Comparison of ENCODE assay signal across 11 cellular contexts in genomic region chr3:53084310-53085001, GRCh38. TPM values are rescaled to one million over a fixed set of nuclear protein-coding genes. Genes with fewer than 3 reads are reported as not detected.
DNase-seq lines count a peak whose midpoint lies in the region; ATAC-seq and TF ChIP-seq lines count a peak whose summit lies in the region.
"Had no signal": no experiment of that assay in that cellular context is flagged by ENCODE, and none has a peak within 500 bp of the region (broad histone marks: within the 10 kb centered on the region; RNA-seq: fewer than 3 reads in every experiment).

No MANE protein-coding gene starts in this region.

- peaks cover 3% of the 10 kb centered on the region for H3K27me3 Mint-ChIP-seq in glutamatergic neuron (ENCODE audit: unreplicated experiment)
- H3K27me3 Mint-ChIP-seq: CD8-positive, alpha-beta memory T cell had no signal

- no peak overlapping the region for H2AFZ ChIP-seq in IMR-90 (replicated peaks; ENCODE audit: low read length, poor library complexity)

- no peak overlapping the region for H2AK5ac ChIP-seq in IMR-90 (ENCODE audit: low read depth, low read length)

- H4K5ac ChIP-seq in IMR-90 (ENCODE audit: low read depth, low read length), result no peak overlapping the region

- CTCF ChIA-PET in IMR-90 (lab: Yijun Ruan, JAX), result no interaction called here

- no peak overlapping the region for H3K18ac ChIP-seq in IMR-90 (ENCODE audit: low read depth, low read length)

- peak; percentile 31 for DNase-seq in AG10803 (ENCODE audit: low read depth)
- DNase-seq in IMR-90, result no peak
- peak; percentile 56 for DNase-seq in cerebellum (ENCODE audit: low spot score)
- no peak for DNase-seq in left lung
- DNase-seq in glutamatergic neuron, result no peak
- DNase-seq in T-helper 2 cell, result no peak
- DNase-seq: CD8-positive, alpha-beta memory T cell; NCI-H748 treated with DMSO at 0.1 percent for 48 hours had no signal

- intact Hi-C loops in IMR-90 (cut with micrococcal nuclease) (no loop called here), left lung (cut with DNase I) (no loop called here)

- H4K8ac ChIP-seq in IMR-90 (ENCODE audit: low read depth in 2 of 2, low read length in 2 of 2), result no peak overlapping the region

- H3K4me3 Mint-ChIP-seq in glutamatergic neuron (ENCODE audit: unreplicated experiment), result no peak overlapping the region
- H3K4me3 Mint-ChIP-seq: CD8-positive, alpha-beta memory T cell had no signal

- H3K4me1 Mint-ChIP-seq in glutamatergic neuron (ENCODE audit: low read depth, unreplicated experiment), result peaks cover 8% of the 10 kb centered on the region
- H3K4me1 Mint-ChIP-seq: CD8-positive, alpha-beta memory T cell had no signal

- no peak overlapping the region for H3K56ac ChIP-seq in IMR-90 (ENCODE audit: extremely low read depth, insufficient read depth, low read length)

- TF ChIP-seq RAD21 in IMR-90 (IDR thresholded peaks at IDR 0.05; ENCODE audit: low read length), result no peak
- no peak for TF ChIP-seq RAD21 in liver (IDR thresholded peaks at IDR 0.05)

- in situ Hi-C loops in IMR-90 (cut with MboI; ENCODE audit: low sequenced_read_pairs), result no loop called here

- ATAC-seq in IMR-90 (ENCODE audit: low read depth) (no peak), GM21360 (IDR thresholded peaks at IDR 0.05; ENCODE audit: unreplicated experiment) (no peak), left lung (no peak)

- H2BK120ac ChIP-seq in IMR-90 (ENCODE audit: low read depth, low read length), result no peak overlapping the region

- TF ChIP-seq CTCF in AG10803 (conservative IDR thresholded peaks at IDR 0.05; ENCODE audit: low read length) (no peak), IMR-90 (conservative IDR thresholded peaks at IDR 0.05; ENCODE audit: low read depth, low read length) (no peak), liver (IDR thresholded peaks at IDR 0.05; ENCODE audit: low read depth, low read length, missing input control) (no peak), left lung (IDR thresholded peaks at IDR 0.05) (no peak), glutamatergic neuron (IDR thresholded peaks at IDR 0.05; ENCODE audit: partially characterized antibody, unreplicated experiment) (no peak)

- H2BK15ac ChIP-seq in IMR-90 (ENCODE audit: low read depth, low read length), result no peak overlapping the region

- POLR2A ChIA-PET in IMR-90 (lab: Charles Lee; ENCODE audit: unreplicated experiment), result no interaction called here

- H3K27ac ChIP-seq in IMR-90 (ENCODE audit: insufficient read depth, low read length), result no peak overlapping the region
- no peak overlapping the region for H3K27ac ChIP-seq in liver (ENCODE audit: low read depth in 1 of 2, low read length in 2 of 2)
- H3K27ac ChIP-seq in left lung, result no peak overlapping the region
- H3K27ac ChIP-seq: suprapubic skin had no signal

- H3K4me3 ChIP-seq in AG10803 (ENCODE audit: low read length) (no peak overlapping the region), IMR-90 (ENCODE audit: insufficient read depth, low read depth, low read length) (no peak overlapping the region), liver (ENCODE audit: low read depth in 1 of 3, low read length in 3 of 3) (no peak overlapping the region), left lung (no peak overlapping the region)
- H3K4me3 ChIP-seq: suprapubic skin had no signal

- H3K36me3 ChIP-seq in IMR-90 (ENCODE audit: control insufficient read depth, insufficient read depth, low read length), result no peaks in the 10 kb centered on the region; the same call in 1 of the 2 replicates
- H3K36me3 ChIP-seq in liver (ENCODE audit: control insufficient read depth in 4 of 4, insufficient read depth in 3 of 4, low read depth in 1 of 4, low read length in 3 of 4), result peaks cover 0 to 5% (median 0%) of the 10 kb centered on the region in 4 donors
- H3K36me3 ChIP-seq in left lung, result peaks cover 0 to 29% of the 10 kb centered on the region in 2 donors

- H2BK5ac ChIP-seq in IMR-90 (ENCODE audit: low read depth, low read length, poor library complexity, severe bottlenecking), result no peak overlapping the region

- H3K36me3 Mint-ChIP-seq in glutamatergic neuron (ENCODE audit: unreplicated experiment), result no peaks in the 10 kb centered on the region

- no peak overlapping the region for H3K14ac ChIP-seq in IMR-90 (replicated peaks; ENCODE audit: low read depth, low read length)

- TF ChIP-seq POLR2A in IMR-90 (IDR thresholded peaks at IDR 0.05; ENCODE audit: low read depth, low read length), result no peak

- dilution Hi-C loops in IMR-90 (cut with HindIII; ENCODE audit: low sequenced_read_pairs, unreplicated experiment), result no loop called here

- H3K9me3 ChIP-seq in IMR-90 (ENCODE audit: control insufficient read depth, insufficient read depth, low read length), result no peaks in the 10 kb centered on the region
- H3K9me3 ChIP-seq in liver (ENCODE audit: control insufficient read depth in 4 of 4, low read length in 3 of 4), result no peaks in the 10 kb centered on the region
- H3K9me3 ChIP-seq in left lung, result no peaks in the 10 kb centered on the region
- H3K9me3 ChIP-seq: suprapubic skin had no signal

- peaks cover 3% of the 10 kb centered on the region; the same call in 1 of the 2 replicates for H3K9me1 ChIP-seq in IMR-90 (ENCODE audit: insufficient read depth, low read length)

- no peak overlapping the region for H3K4me2 ChIP-seq in IMR-90 (ENCODE audit: low read depth, low read length)

- WGBS in IMR-90 (ENCODE audit: extremely low coverage in 2 of 2, insufficient read length in 1 of 2), 2 experiments, result 90% methylated on average over 4 of the region's 12 CpGs; no CpG with 5 or more reads in 1 of the 2 experiments
- 79% methylated on average over 12 of the region's 12 CpGs for WGBS in liver

- H4K91ac ChIP-seq in IMR-90 (ENCODE audit: insufficient read depth, low read depth, low read length), result no peak overlapping the region

- H2AK9ac ChIP-seq in IMR-90 (replicated peaks; ENCODE audit: low read depth, low read length, poor library complexity), result peak overlapping the region; percentile 48

- H3K4me1 ChIP-seq in IMR-90 (ENCODE audit: control insufficient read depth, insufficient read depth, low read length) (peaks cover 12% of the 10 kb centered on the region; the same call in 1 of the 2 replicates), liver (ENCODE audit: control insufficient read depth in 4 of 4, insufficient read depth in 4 of 4, low read length in 3 of 4) (peaks cover 2 to 10% (median 8%) of the 10 kb centered on the region in 4 donors), left lung (no peaks in the 10 kb centered on the region)

- no peak overlapping the region for H2BK20ac ChIP-seq in IMR-90 (ENCODE audit: low read depth, low read length)

- H3K4ac ChIP-seq in IMR-90 (ENCODE audit: low read depth, low read length), result no peak overlapping the region

- H3K79me1 ChIP-seq in IMR-90 (ENCODE audit: low read depth in 1 of 2, low read length in 2 of 2), result no peaks in the 10 kb centered on the region

- no TSS peak for BruUV-seq in IMR-90 (replicated peaks; lab: Mats Ljungman, UMichigan)

- H3K27me3 ChIP-seq in IMR-90 (ENCODE audit: control insufficient read depth, insufficient read depth, low read length) (no peaks in the 10 kb centered on the region), liver (ENCODE audit: control insufficient read depth in 4 of 4, insufficient read depth in 4 of 4, low read length in 3 of 4) (no peaks in the 10 kb centered on the region), left lung (no peaks in the 10 kb centered on the region)
- H3K27me3 ChIP-seq: suprapubic skin had no signal

- H4K20me1 ChIP-seq in IMR-90 (ENCODE audit: insufficient read depth, low read length), result no peaks in the 10 kb centered on the region; the same call in 1 of the 2 replicates

- no peak overlapping the region for H3K9ac ChIP-seq in IMR-90 (ENCODE audit: low read depth, low read length)
- no peak overlapping the region for H3K9ac ChIP-seq in liver (ENCODE audit: low read depth in 1 of 2, low read length in 2 of 2)

- H3K23ac ChIP-seq in IMR-90 (ENCODE audit: low read depth, low read length), result no peak overlapping the region

- no peak overlapping the region for H3K27ac Mint-ChIP-seq in glutamatergic neuron (ENCODE audit: unreplicated experiment)

- H3K9me3 Mint-ChIP-seq in glutamatergic neuron (ENCODE audit: unreplicated experiment), result no peaks in the 10 kb centered on the region
- H3K9me3 Mint-ChIP-seq: CD8-positive, alpha-beta memory T cell had no signal

TF ChIP-seq in IMR-90, 13 proteins besides CTCF, POLR2A, EP300 and RAD21 (continues in another document):
- TF ChIP-seq ELK1 (IDR thresholded peaks at IDR 0.05; ENCODE audit: borderline replicate concordance, low read depth, low read length), result no peak

TF ChIP-seq in liver, 16 proteins besides CTCF, POLR2A, EP300 and RAD21:
- TF ChIP-seq FOXA1 (IDR thresholded peaks at IDR 0.05) (peak; percentile 85), HNF4A (conservative IDR thresholded peaks at IDR 0.05) (peak; percentile 17 to 44), ATF3 (IDR thresholded peaks at IDR 0.05) (no peak), TAF1 (conservative IDR thresholded peaks at IDR 0.05) (no peak), RXRA (IDR thresholded peaks at IDR 0.05) (peak; percentile 69 to 77), FOXA2 (IDR thresholded peaks at IDR 0.05) (peak; percentile 94), SP1 (IDR thresholded peaks at IDR 0.05) (peak; percentile 32)

RNA-seq across cellular contexts. Expression of gene SFMBT1, which starts 38.6 kb away (rescaled TPM):
- 1.8 and 3.6 TPM in 2 replicates for total RNA-seq in IMR-90 (2012; rRNA removed)
- 0.92 and 1.0 TPM in 2 replicates for polyA plus RNA-seq in IMR-90 (2012; rRNA removed)
- polyA plus RNA-seq in IMR-90 (2012; cell fraction: cytosol; rRNA removed), result 0.42 and 0.74 TPM in 2 replicates
- 0.25 and 1.2 TPM in 2 replicates for polyA plus RNA-seq in IMR-90 (2012; cell fraction: nucleus; rRNA removed; ENCODE audit: low replicate concordance)
- total RNA-seq in cerebellum, result 26.3 TPM
- 10 to 100 TPM; 16.1 to 17.8 TPM for total RNA-seq in liver
- polyA plus RNA-seq in liver, result 1 to 10 TPM; 4.4 to 4.7 TPM
- 10 to 100 TPM in 1 of 2 donors, 1 to 10 TPM in 1; 9.7 to 12.9 TPM for total RNA-seq in left lung
- 6.5 TPM for total RNA-seq in glutamatergic neuron (ENCODE audit: unreplicated experiment)

RNA-seq across cellular contexts. Expression of gene RFT1, which starts 45.8 kb away (rescaled TPM):
- total RNA-seq in IMR-90 (2012; rRNA removed) (23.5 and 28.6 TPM in 2 replicates), cerebellum (12.1 TPM), liver (10 to 100 TPM; 11.5 to 12.2 TPM), left lung (10 to 100 TPM; 24.3 to 28.0 TPM), glutamatergic neuron (ENCODE audit: unreplicated experiment) (10.5 TPM)
- polyA plus RNA-seq in IMR-90 (2012; rRNA removed) (11.6 and 14.5 TPM in 2 replicates), liver (10 to 100 TPM in 1 of 2 donors, 1 to 10 TPM in 1; 8.0 to 12.6 TPM)
- polyA plus RNA-seq in IMR-90 (2012; cell fraction: cytosol; rRNA removed), result 10.2 and 10.4 TPM in 2 replicates
- polyA plus RNA-seq in IMR-90 (2012; cell fraction: nucleus; rRNA removed; ENCODE audit: low replicate concordance), result 8.4 and 10.0 TPM in 2 replicates

Comparison
In these comparisons a context has a peak if more than half of its experiments do, and no peak if none do; other contexts are left out.
1. DNase-seq: peak in AG10803 (single experiment) and cerebellum (single experiment); none in IMR-90 (single experiment), left lung (0 of 2), glutamatergic neuron (single experiment) and T-helper 2 cell (0 of 5).